Comparison of ENCODE assay signal across 18 cellular contexts in the genomic region with DNA sequence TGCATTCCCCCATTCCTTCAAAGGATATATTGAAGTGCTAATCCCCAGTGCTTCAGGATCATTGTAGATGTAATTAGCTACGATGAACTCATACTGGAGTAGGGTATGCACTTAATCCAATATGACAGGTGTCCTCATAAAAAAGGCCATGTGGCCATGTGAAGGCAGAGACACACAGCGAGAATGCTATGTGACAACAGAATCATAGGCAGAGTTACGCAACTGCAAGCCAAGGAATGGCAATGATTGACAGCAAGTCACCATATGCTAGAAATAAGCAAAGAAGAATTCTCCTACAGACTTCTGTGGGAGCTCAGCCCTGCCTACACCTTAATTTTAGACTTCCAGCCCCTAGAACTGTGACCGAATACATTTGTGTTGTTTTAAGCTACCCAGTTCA.
"Had no signal": no experiment of that assay in that cellular context is flagged by ENCODE, and none has a peak within 500 bp of the region (broad histone marks: within the 10 kb centered on the region; RNA-seq: fewer than 3 reads in every experiment).

No MANE protein-coding gene starts in this region.

- H3K27me3 ChIP-seq: body of pancreas, esophagus squamous epithelium, neutrophil, pancreas, tibial artery, uterus had no signal

- H3K4me1 ChIP-seq: body of pancreas, esophagus squamous epithelium, pancreas, tibial artery, uterus had no signal

- H3K27ac ChIP-seq: body of pancreas, esophagus squamous epithelium, neutrophil, pancreas, tibial artery, uterus had no signal

- ATAC-seq: activated CD8-positive, alpha-beta T cell treated with anti-CD3 and anti-CD28 coated beads, Interleukin-2, amount 10 ng/mL, durations not matched to agents 7 days and 5 days; body of pancreas; effector memory CD8-positive, alpha-beta T cell; left cardiac atrium; naive thymus-derived CD8-positive, alpha-beta T cell; pancreas had no signal

- DNase-seq: activated CD4-positive, alpha-beta T cell treated with anti-CD3 and anti-CD28 coated beads, Interleukin-2, amount 10 ng/mL, durations not matched to agents 7 days and 5 days; activated CD8-positive, alpha-beta T cell treated with anti-CD3 and anti-CD28 coated beads, Interleukin-2, amount 10 ng/mL, durations not matched to agents 7 days and 5 days; activated naive CD4-positive, alpha-beta T cell treated with anti-CD3 and anti-CD28 coated beads for 36 hours; activated T-cell treated with anti-CD3 and anti-CD28 coated beads, Interleukin-2, amount 50 U/mL, for 24 hours; body of pancreas; effector memory CD8-positive, alpha-beta T cell; esophagus squamous epithelium; left cardiac atrium; mesenchymal stem cell; naive thymus-derived CD8-positive, alpha-beta T cell; pancreas; stimulated activated CD4-positive, alpha-beta T cell treated with anti-CD3 and anti-CD28 coated beads, Interleukin-12 subunit alpha, Interleukin-12 subunit beta, amount 100 ng/mL, for 4 hours; stimulated activated CD4-positive, alpha-beta T cell treated with anti-CD3 and anti-CD28 coated beads, Interleukin-1b, Interleukin-23, amount 100 ng/mL, for 48 hours; stimulated activated naive CD4-positive, alpha-beta T cell treated with Interleukin-2 at 50 U/mL for 16 hours; T1000; tibial artery; uterus had no signal

- H3K4me3 ChIP-seq: body of pancreas, esophagus squamous epithelium, pancreas, tibial artery, uterus had no signal

- H3K36me3 ChIP-seq: esophagus squamous epithelium, neutrophil, pancreas, tibial artery, uterus had no signal

- H3K9me3 ChIP-seq: body of pancreas, esophagus squamous epithelium, neutrophil, pancreas, tibial artery, uterus had no signal
